In genomic region chr1:115196291-115196690, GRCh38 we compare ENCODE assay signal across 27 cellular contexts.
"Had no signal": no experiment of that assay in that cellular context is flagged by ENCODE, and none has a peak within 500 bp of the region (broad histone marks: within the 10 kb centered on the region; RNA-seq: fewer than 3 reads in every experiment).

No MANE protein-coding gene starts in this region.

- ATAC-seq: left colon; left lung; lower lobe of right lung; natural killer cell; right lobe of liver; stimulated activated naive B cell treated with anti-CD40 and anti-IgM and Interleukin-4, amounts not matched to agents 10 μg/mL and 1 μg/mL and 100 μg/mL, for 72 hours; upper lobe of right lung had no signal

- H3K4me1 ChIP-seq: left lung, lower lobe of right lung, right lobe of liver, upper lobe of right lung had no signal

- H3K9me3 ChIP-seq: left lung, lower lobe of right lung, neutrophil, ovary, right atrium auricular region, right lobe of liver, suprapubic skin, thoracic aorta, tibial artery, upper lobe of right lung had no signal

- DNase-seq: hippocampal formation; kidney; left colon; left lung; lower lobe of right lung; mammary epithelial cell; mesenchymal stem cell; naive B cell; natural killer cell; nephron progenitor cell; occipital lobe; ovary; right lobe of liver; stimulated activated CD4-positive, alpha-beta T cell treated with anti-CD3 and anti-CD28 coated beads, Interleukin-12 subunit alpha, Interleukin-12 subunit beta, amount 100 ng/mL, for 4 hours; stimulated activated CD4-positive, alpha-beta T cell treated with anti-CD3 and anti-CD28 coated beads, Interleukin-15, amount 100 ng/mL, for 24 hours; stimulated activated CD4-positive, alpha-beta T cell treated with anti-CD3 and anti-CD28 coated beads, Interleukin-2, amount 100 ng/mL, for 24 hours; stimulated activated CD4-positive, alpha-beta T cell treated with anti-CD3 and anti-CD28 coated beads, Interleukin-4, amount 100 ng/mL, for 1 hour; stimulated activated naive B cell treated with anti-CD40 and anti-IgM and Interleukin-4, amounts not matched to agents 10 μg/mL and 1 μg/mL and 100 μg/mL, for 72 hours; tibial artery; trophoblast cell; upper lobe of right lung had no signal

- H3K27ac ChIP-seq: left lung, lower lobe of right lung, neural progenitor cell, neutrophil, ovary, right atrium auricular region, right lobe of liver, skin epidermis, suprapubic skin, thoracic aorta, tibial artery, upper lobe of right lung had no signal

- H3K27me3 ChIP-seq: left lung, neural progenitor cell, neutrophil, ovary, right atrium auricular region, right lobe of liver, suprapubic skin, tibial artery, upper lobe of right lung had no signal

- H3K4me3 ChIP-seq: left lung, lower lobe of right lung, neural progenitor cell, ovary, right atrium auricular region, right lobe of liver, skin epidermis, suprapubic skin, thoracic aorta, tibial artery, upper lobe of right lung had no signal

- H3K36me3 ChIP-seq: left lung, lower lobe of right lung, neural progenitor cell, neutrophil, ovary, right atrium auricular region, right lobe of liver, suprapubic skin, thoracic aorta, tibial artery, upper lobe of right lung had no signal
